10 cellular contexts compared by ENCODE assay signal in the genomic region with DNA sequence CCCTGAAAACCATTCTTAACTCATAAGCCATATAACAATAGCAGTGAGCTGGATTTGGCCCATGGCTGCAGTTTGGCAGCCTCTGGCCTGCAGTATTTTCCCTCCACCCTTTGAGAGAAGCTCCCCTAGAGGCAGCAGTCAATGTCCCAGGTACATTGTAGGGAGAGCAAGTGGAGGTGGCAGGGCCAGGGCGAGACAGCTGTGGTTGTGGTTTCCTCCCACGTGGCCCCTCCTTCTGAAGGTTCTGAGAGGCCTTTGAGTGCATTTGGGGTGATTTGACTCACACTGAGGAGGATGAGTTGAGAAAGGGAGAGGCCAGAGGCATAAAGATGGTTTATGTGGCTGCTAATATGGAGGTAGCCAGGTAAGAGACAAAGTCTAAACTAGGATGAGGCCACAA. TPM values are rescaled to one million over a fixed set of nuclear protein-coding genes. Genes with fewer than 3 reads are reported as not detected.
A peak's percentile ranks its signal among the peaks of the same experiment; 100 is the strongest.
DNase-seq lines count a peak whose midpoint lies in the region; ATAC-seq, FAIRE-seq and TF ChIP-seq lines count a peak whose summit lies in the region.
"Had no signal": no experiment of that assay in that cellular context is flagged by ENCODE, and none has a peak within 500 bp of the region (broad histone marks: within the 10 kb centered on the region; RNA-seq: fewer than 3 reads in every experiment).

No MANE protein-coding gene starts in this region.

- no TSS peak for BruUV-seq in HCT116 (replicated peaks; lab: Mats Ljungman, UMichigan)

- no peaks in the 10 kb centered on the region for H3K79me2 ChIP-seq in HCT116 (ENCODE audit: insufficient read depth, low read length)

- no peak for TF ChIP-seq POLR2A in HCT116 (IDR thresholded peaks at IDR 0.05; ENCODE audit: borderline replicate concordance, extremely low read depth, insufficient read depth, insufficient read length)

- H3K27me3 ChIP-seq in HCT116 (ENCODE audit: insufficient read depth, low read length) (peaks cover 27% of the 10 kb centered on the region), H7 (ENCODE audit: control insufficient read depth, insufficient read depth, low read length) (no peaks in the 10 kb centered on the region)
- H3K27me3 ChIP-seq: SJSA1 had no signal

- no peak overlapping the region for H3K9ac ChIP-seq in HCT116 (ENCODE audit: low read length)

- H3K9me3 ChIP-seq in HCT116 (ENCODE audit: control insufficient read depth in 1 of 2, insufficient read depth in 1 of 2, low read depth in 1 of 2, low read length in 2 of 2): no peaks in the 10 kb centered on the region
- H3K9me3 ChIP-seq: SJSA1 had no signal

- peaks cover 6% of the 10 kb centered on the region for H3K9me3 Mint-ChIP-seq in memory B cell

- H3K4me2 ChIP-seq in HCT116 (ENCODE audit: low read length): no peak overlapping the region

- H3K27ac Mint-ChIP-seq in memory B cell: no peak overlapping the region

- no peaks in the 10 kb centered on the region for H3K36me3 Mint-ChIP-seq in memory B cell

- peaks cover 5% of the 10 kb centered on the region for H3K4me1 Mint-ChIP-seq in memory B cell

- POLR2A ChIA-PET in HCT116 (lab: Charles Lee): no interaction called here

- H2AFZ ChIP-seq in HCT116 (ENCODE audit: low read depth, low read length, poor library complexity, severe bottlenecking): no peak overlapping the region

- H3K4me1 ChIP-seq in HCT116 (ENCODE audit: control insufficient read depth in 1 of 2, insufficient read depth in 2 of 2, low read length in 2 of 2): no peaks in the 10 kb centered on the region
- H3K4me1 ChIP-seq: SJSA1 had no signal

- H3K36me3 ChIP-seq in HCT116 (ENCODE audit: control insufficient read depth in 1 of 2, insufficient read depth in 2 of 2, low read length in 2 of 2) (no peaks in the 10 kb centered on the region), H7 (replicated peaks; ENCODE audit: control insufficient read depth, insufficient read depth, low read length) (no peaks in the 10 kb centered on the region)
- H3K36me3 ChIP-seq: SJSA1, thoracic aorta had no signal

- no peaks in the 10 kb centered on the region for H4K20me1 ChIP-seq in HCT116 (ENCODE audit: insufficient read depth)

- no peak overlapping the region for H3K27ac ChIP-seq in HCT116 (ENCODE audit: low read depth, low read length)
- H3K27ac ChIP-seq: SJSA1, thoracic aorta had no signal

- ATAC-seq in HCT116 (peak; percentile 44; the same call in 1 of the 2 replicates), memory B cell (ENCODE audit: low read depth) (peak; percentile 69)

- TF ChIP-seq CTCF in GM12873 (IDR thresholded peaks at IDR 0.05; ENCODE audit: insufficient read depth, low read depth, low read length, missing control alignments): peak; percentile 45
- no peak for TF ChIP-seq CTCF in HCT116 (IDR thresholded peaks at IDR 0.05 in 2 of 3, conservative IDR thresholded peaks at IDR 0.05 in 1 of 3; ENCODE audit: borderline replicate concordance in 1 of 3, insufficient read depth in 1 of 3, low read depth in 2 of 3, low read length in 2 of 3)

- no peak for TF ChIP-seq RAD21 in HCT116 (IDR thresholded peaks at IDR 0.05; ENCODE audit: low read depth)

- no peak for FAIRE-seq in GM19239 (lab: Jason Lieb, UNC)

- CTCF ChIA-PET in HCT116 (lab: Charles Lee): no interaction called here

- no peaks in the 10 kb centered on the region for H3K9me2 ChIP-seq in HCT116 (ENCODE audit: insufficient read depth)

- intact Hi-C loops in HCT116 (cut with micrococcal nuclease): no loop called here

- no peak overlapping the region for H3K4me3 Mint-ChIP-seq in memory B cell

- RAD21 ChIA-PET in HCT116 (lab: Charles Lee; ENCODE audit: low non-redundant PET in 1 of 2, low total read pairs in 2 of 2, uncharacterized antibody in 2 of 2, unreplicated experiment in 2 of 2): no interaction called here

- H3K4me3 ChIP-seq in HCT116 (replicated peaks in 1 of 2; ENCODE audit: low read depth in 1 of 2, low read length in 2 of 2) (no peak overlapping the region), H7 (ENCODE audit: insufficient read depth, low read depth, low read length) (no peak overlapping the region)
- H3K4me3 ChIP-seq: SJSA1, thoracic aorta had no signal

- DNase-seq in HCT116 (ENCODE audit: low read depth, low spot score) (no peak), T-helper 2 cell (peak in 4 of 5 experiments; percentile 2 to 90 (median 28)), memory B cell (ENCODE audit: low spot score in 2 of 2) (no peak), GM19239 (ENCODE audit: insufficient read length, low spot score) (no peak), SIG-M5 (lab: John Stamatoyannopoulos, UW) (no peak), NCI-H2196 treated with DMSO at 0.1 percent for 48 hours (lab: John Stamatoyannopoulos, UW; ENCODE audit: unreplicated experiment) (no peak), H7 (no peak)

- peaks cover 10% of the 10 kb centered on the region for H3K27me3 Mint-ChIP-seq in memory B cell

TF ChIP-seq in HCT116, 20 proteins besides CTCF, POLR2A, EP300 and RAD21:
- TF ChIP-seq, protein P1, sequence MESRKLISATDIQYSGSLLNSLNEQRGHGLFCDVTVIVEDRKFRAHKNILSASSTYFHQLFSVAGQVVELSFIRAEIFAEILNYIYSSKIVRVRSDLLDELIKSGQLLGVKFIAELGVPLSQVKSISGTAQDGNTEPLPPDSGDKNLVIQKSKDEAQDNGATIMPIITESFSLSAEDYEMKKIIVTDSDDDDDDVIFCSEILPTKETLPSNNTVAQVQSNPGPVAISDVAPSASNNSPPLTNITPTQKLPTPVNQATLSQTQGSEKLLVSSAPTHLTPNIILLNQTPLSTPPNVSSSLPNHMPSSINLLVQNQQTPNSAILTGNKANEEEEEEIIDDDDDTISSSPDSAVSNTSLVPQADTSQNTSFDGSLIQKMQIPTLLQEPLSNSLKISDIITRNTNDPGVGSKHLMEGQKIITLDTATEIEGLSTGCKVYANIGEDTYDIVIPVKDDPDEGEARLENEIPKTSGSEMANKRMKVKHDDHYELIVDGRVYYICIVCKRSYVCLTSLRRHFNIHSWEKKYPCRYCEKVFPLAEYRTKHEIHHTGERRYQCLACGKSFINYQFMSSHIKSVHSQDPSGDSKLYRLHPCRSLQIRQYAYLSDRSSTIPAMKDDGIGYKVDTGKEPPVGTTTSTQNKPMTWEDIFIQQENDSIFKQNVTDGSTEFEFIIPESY (IDR thresholded peaks at IDR 0.05; ENCODE audit: extremely low read depth, insufficient replicate concordance, low read length): no peak
- TF ChIP-seq SRF (IDR thresholded peaks at IDR 0.05; ENCODE audit: low read depth): no peak
- TF ChIP-seq, protein P2, sequence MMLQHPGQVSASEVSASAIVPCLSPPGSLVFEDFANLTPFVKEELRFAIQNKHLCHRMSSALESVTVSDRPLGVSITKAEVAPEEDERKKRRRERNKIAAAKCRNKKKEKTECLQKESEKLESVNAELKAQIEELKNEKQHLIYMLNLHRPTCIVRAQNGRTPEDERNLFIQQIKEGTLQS (IDR thresholded peaks at IDR 0.05): no peak
- no peak for TF ChIP-seq CBX3 (IDR thresholded peaks at IDR 0.05; ENCODE audit: low read depth)
- TF ChIP-seq SIN3A (IDR thresholded peaks at IDR 0.05; ENCODE audit: low read depth): no peak
- TF ChIP-seq POLR2AphosphoS5 (IDR thresholded peaks at IDR 0.05; ENCODE audit: low read depth, low read length): no peak
- TF ChIP-seq EZH2phosphoT487 (IDR thresholded peaks at IDR 0.05; ENCODE audit: borderline replicate concordance): no peak
- TF ChIP-seq JUND (IDR thresholded peaks at IDR 0.05): no peak
- no peak for TF ChIP-seq FOSL1 (IDR thresholded peaks at IDR 0.05; ENCODE audit: low read depth)
- TF ChIP-seq, protein P3, sequence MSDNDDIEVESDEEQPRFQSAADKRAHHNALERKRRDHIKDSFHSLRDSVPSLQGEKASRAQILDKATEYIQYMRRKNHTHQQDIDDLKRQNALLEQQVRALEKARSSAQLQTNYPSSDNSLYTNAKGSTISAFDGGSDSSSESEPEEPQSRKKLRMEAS (IDR thresholded peaks at IDR 0.05): no peak
- no peak for TF ChIP-seq ZNF274 (IDR thresholded peaks at IDR 0.05; ENCODE audit: low read depth, low read length)
- no peak for TF ChIP-seq EZH2 (IDR thresholded peaks at IDR 0.05)
- TF ChIP-seq ELF1 (IDR thresholded peaks at IDR 0.05; ENCODE audit: borderline replicate concordance, low read depth): no peak
- no peak for TF ChIP-seq TCF7L2 (IDR thresholded peaks at IDR 0.05; ENCODE audit: borderline replicate concordance, extremely low read depth, insufficient read depth, insufficient read length)
- no peak for TF ChIP-seq ZFX (IDR thresholded peaks at IDR 0.05)
- TF ChIP-seq, protein P4, sequence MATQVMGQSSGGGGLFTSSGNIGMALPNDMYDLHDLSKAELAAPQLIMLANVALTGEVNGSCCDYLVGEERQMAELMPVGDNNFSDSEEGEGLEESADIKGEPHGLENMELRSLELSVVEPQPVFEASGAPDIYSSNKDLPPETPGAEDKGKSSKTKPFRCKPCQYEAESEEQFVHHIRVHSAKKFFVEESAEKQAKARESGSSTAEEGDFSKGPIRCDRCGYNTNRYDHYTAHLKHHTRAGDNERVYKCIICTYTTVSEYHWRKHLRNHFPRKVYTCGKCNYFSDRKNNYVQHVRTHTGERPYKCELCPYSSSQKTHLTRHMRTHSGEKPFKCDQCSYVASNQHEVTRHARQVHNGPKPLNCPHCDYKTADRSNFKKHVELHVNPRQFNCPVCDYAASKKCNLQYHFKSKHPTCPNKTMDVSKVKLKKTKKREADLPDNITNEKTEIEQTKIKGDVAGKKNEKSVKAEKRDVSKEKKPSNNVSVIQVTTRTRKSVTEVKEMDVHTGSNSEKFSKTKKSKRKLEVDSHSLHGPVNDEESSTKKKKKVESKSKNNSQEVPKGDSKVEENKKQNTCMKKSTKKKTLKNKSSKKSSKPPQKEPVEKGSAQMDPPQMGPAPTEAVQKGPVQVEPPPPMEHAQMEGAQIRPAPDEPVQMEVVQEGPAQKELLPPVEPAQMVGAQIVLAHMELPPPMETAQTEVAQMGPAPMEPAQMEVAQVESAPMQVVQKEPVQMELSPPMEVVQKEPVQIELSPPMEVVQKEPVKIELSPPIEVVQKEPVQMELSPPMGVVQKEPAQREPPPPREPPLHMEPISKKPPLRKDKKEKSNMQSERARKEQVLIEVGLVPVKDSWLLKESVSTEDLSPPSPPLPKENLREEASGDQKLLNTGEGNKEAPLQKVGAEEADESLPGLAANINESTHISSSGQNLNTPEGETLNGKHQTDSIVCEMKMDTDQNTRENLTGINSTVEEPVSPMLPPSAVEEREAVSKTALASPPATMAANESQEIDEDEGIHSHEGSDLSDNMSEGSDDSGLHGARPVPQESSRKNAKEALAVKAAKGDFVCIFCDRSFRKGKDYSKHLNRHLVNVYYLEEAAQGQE (IDR thresholded peaks at IDR 0.05; ENCODE audit: low read depth): no peak
- TF ChIP-seq YY1 (IDR thresholded peaks at IDR 0.05; ENCODE audit: extremely low read depth, insufficient replicate concordance, low read depth, low read length): no peak
- no peak for TF ChIP-seq CEBPB (IDR thresholded peaks at IDR 0.05; ENCODE audit: low read depth)
- TF ChIP-seq SP1 (IDR thresholded peaks at IDR 0.05; ENCODE audit: low read depth): no peak
- TF ChIP-seq EGR1 (IDR thresholded peaks at IDR 0.05; ENCODE audit: low read depth): no peak

RNA-seq across cellular contexts. Expression of a gene that starts 45.5 kb away (rescaled TPM):
- 25.7 TPM for total RNA-seq in HCT116 (2021; ENCODE audit: unreplicated experiment)
- 8.1 and 11.7 TPM in 2 replicates for polyA plus RNA-seq in HCT116 (2012)
- 22.5 and 25.4 TPM in 2 replicates for total RNA-seq in H7 (2014; rRNA removed; shearing (Covaris generic))

Comparison
In these comparisons a context has a peak if more than half of its experiments do, and no peak if none do; other contexts are left out.
1. DNase-seq: peak in T-helper 2 cell (4 of 5); none in HCT116 (single experiment), memory B cell (0 of 2), GM19239 (single experiment), SIG-M5 (single experiment), NCI-H2196 treated with DMSO at 0.1 percent for 48 hours (single experiment) and H7 (single experiment).